ENCODE assay signal across 9 cellular contexts in genomic region chr10:22620140-22620857, GRCh38.
DNase-seq lines count a peak whose midpoint lies in the region; ATAC-seq, FAIRE-seq and TF ChIP-seq lines count a peak whose summit lies in the region.
"Had no signal": no experiment of that assay in that cellular context is flagged by ENCODE, and none has a peak within 500 bp of the region (broad histone marks: within the 10 kb centered on the region; RNA-seq: fewer than 3 reads in every experiment).

No MANE protein-coding gene starts in this region.

- intact Hi-C loops in GM12878 (cut with micrococcal nuclease; ENCODE audit: unreplicated experiment) (no loop called here), thyroid gland (cut with DNase I) (no loop called here)

- no peak overlapping the region for H3K4me3 ChIP-seq in A549
- no peak overlapping the region for H3K4me3 ChIP-seq in HFF-Myc (replicated peaks; ENCODE audit: low read depth, low read length)
- H3K4me3 ChIP-seq in GM12878 = no peak overlapping the region
- no peak overlapping the region for H3K4me3 ChIP-seq in kidney epithelial cell (ENCODE audit: low read depth, low read length)
- no peak overlapping the region for H3K4me3 ChIP-seq in thyroid gland (replicated peaks in 1 of 3)

- peak overlapping the region; percentile 55 to 74 for H3K27ac ChIP-seq in A549
- no peak overlapping the region; the same call in 1 of the 2 replicates for H3K27ac ChIP-seq in GM12878 (ENCODE audit: control insufficient read depth, insufficient read depth)
- H3K27ac ChIP-seq in thyroid gland = peak overlapping the region in 2 of 3 donors; percentile 45 to 57

- in situ Hi-C loops in GM12878 (cut with MboI) = no loop called here

- CTCF ChIA-PET in A549 (lab: Yijun Ruan, JAX) = interaction anchor here (0.9 to 2.0 kb wide), 7 partner anchors 10 to 367 kb away, joined by 3 to 5 read pairs (median 3); no protein-coding TSS in a partner anchor
- CTCF ChIA-PET in GM12878 (lab: Yijun Ruan, JAX) = interaction anchor here (0.7 to 4.8 kb wide), 4 partner anchors 9 to 21 kb away, joined by 3 to 28 read pairs (median 4); no protein-coding TSS in a partner anchor

- TF ChIP-seq POLR2A in A549 (IDR thresholded peaks at IDR 0.05; ENCODE audit: low read length) (no peak), GM12878 (IDR thresholded peaks at IDR 0.05; ENCODE audit: low read depth, low read length) (no peak), thyroid gland (IDR thresholded peaks at IDR 0.05) (no peak)

- SMC1A ChIA-PET in GM12878 (lab: Charles Lee; ENCODE audit: uncharacterized antibody, unreplicated experiment) = interaction anchor here (1.0 to 14.3 kb wide), 19 partner anchors 9 to 90 kb away, joined by 3 to 139 read pairs (median 5); no protein-coding TSS in a partner anchor

- TF ChIP-seq RAD21 in A549 (conservative IDR thresholded peaks at IDR 0.05 in 1 of 2, IDR thresholded peaks at IDR 0.05 in 1 of 2) = no peak; a peak in 1 of 5 replicates
- no peak for TF ChIP-seq RAD21 in GM12878 (IDR thresholded peaks at IDR 0.05; ENCODE audit: insufficient read depth, low read depth, low read length)

- H4K20me1 ChIP-seq in GM12878 (ENCODE audit: control insufficient read depth, insufficient read depth) = no peaks in the 10 kb centered on the region

- TF ChIP-seq EP300 in A549 (IDR thresholded peaks at IDR 0.05) (peak; percentile 43 to 72; a peak in 2 of 5 replicates), GM12878 (IDR thresholded peaks at IDR 0.05; ENCODE audit: borderline replicate concordance in 1 of 2, control insufficient read depth in 1 of 2, low read depth in 2 of 2, low read length in 2 of 2) (no peak)

- BruUV-seq in GM12878 (replicated peaks; lab: Mats Ljungman, UMichigan) = no TSS peak

- H3K4me2 ChIP-seq in A549 = peak overlapping the region; percentile 62
- no peak overlapping the region for H3K4me2 ChIP-seq in GM12878 (ENCODE audit: control insufficient read depth, insufficient read depth)

- 4% methylated on average over 8 of the region's 8 CpGs for WGBS in A549 (ENCODE audit: missing lambda C conversion rate)
- WGBS in GM12878 (ENCODE audit: insufficient coverage, insufficient replicate concordance, low lambda C conversion rate, missing lambda C conversion rate) = 51% methylated on average over 8 of the region's 8 CpGs
- 62% methylated on average over 8 of the region's 8 CpGs for WGBS in thyroid gland, 2 donors

- RAD21 ChIA-PET in GM12878 (lab: Charles Lee; ENCODE audit: unreplicated experiment) = interaction anchor here (0.5 to 6.2 kb wide), 9 partner anchors 10 to 92 kb away, joined by 3 to 53 read pairs (median 3); no protein-coding TSS in a partner anchor

- H3K27me3 ChIP-seq in GM12878 (replicated peaks in 1 of 2; ENCODE audit: control insufficient read depth in 2 of 2, insufficient read depth in 2 of 2, low read length in 1 of 2) (no peaks in the 10 kb centered on the region), kidney epithelial cell (ENCODE audit: control insufficient read depth, insufficient read depth, low read length) (no peaks in the 10 kb centered on the region), thyroid gland (no peaks in the 10 kb centered on the region)

- H3K36me3 ChIP-seq in GM12878 (ENCODE audit: control insufficient read depth in 2 of 2, insufficient read depth in 2 of 2, low read length in 1 of 2) = peaks cover 0 to 3% of the 10 kb centered on the region in 2 experiments; a peak in 1 of 4 replicates
- no peaks in the 10 kb centered on the region for H3K36me3 ChIP-seq in kidney epithelial cell (ENCODE audit: control insufficient read depth, insufficient read depth, low read length)
- no peaks in the 10 kb centered on the region for H3K36me3 ChIP-seq in thyroid gland

- H3K4me1 ChIP-seq in A549 (peaks cover 86% of the 10 kb centered on the region), GM12878 (ENCODE audit: control insufficient read depth, insufficient read depth, low read length) (peaks cover 37% of the 10 kb centered on the region), thyroid gland (peaks cover 26 to 61% of the 10 kb centered on the region in 2 donors)

- H3K9me3 ChIP-seq in A549 (no peaks in the 10 kb centered on the region), GM12878 (replicated peaks; ENCODE audit: control insufficient read depth, insufficient read depth, low read length) (no peaks in the 10 kb centered on the region), thyroid gland (no peaks in the 10 kb centered on the region)

- peaks cover 98% of the 10 kb centered on the region for H3K79me2 ChIP-seq in GM12878 (ENCODE audit: control insufficient read depth, insufficient read depth, low read length)

- POLR2A ChIA-PET in A549 (lab: Yijun Ruan, JAX) (interaction anchor here (1.1 kb wide), 1 partner anchor 63 kb away, joined by 3 read pairs; no protein-coding TSS in a partner anchor), GM12878 (lab: Charles Lee) (interaction anchor here (0.7 to 10.6 kb wide), 4 partner anchors 10 to 57 kb away, joined by 3 to 82 read pairs (median 4); no protein-coding TSS in a partner anchor)

- no peak overlapping the region for H2AFZ ChIP-seq in GM12878 (ENCODE audit: control insufficient read depth, low read depth, low read length)

- TF ChIP-seq CTCF in A549 (IDR thresholded peaks at IDR 0.05) = no peak
- no peak for TF ChIP-seq CTCF in HFF-Myc (IDR thresholded peaks at IDR 0.05; ENCODE audit: low read depth, low read length, missing control alignments)
- no peak for TF ChIP-seq CTCF in GM12878 (IDR thresholded peaks at IDR 0.05 in 2 of 3, conservative IDR thresholded peaks at IDR 0.05 in 1 of 3; ENCODE audit: control insufficient read depth in 2 of 3, extremely low read depth in 1 of 3, insufficient read depth in 1 of 3, low read depth in 3 of 3, low read length in 3 of 3)
- TF ChIP-seq CTCF in kidney epithelial cell (IDR thresholded peaks at IDR 0.05; ENCODE audit: insufficient read depth, low read length, poor library complexity, severe bottlenecking) = no peak
- no peak for TF ChIP-seq CTCF in thyroid gland (IDR thresholded peaks at IDR 0.05)

- FAIRE-seq in A549 (lab: Jason Lieb, UNC) = no peak
- FAIRE-seq in GM12878 (lab: Jason Lieb, UNC) = no peak
- FAIRE-seq: colon had no signal

- peak; percentile 91 to 95 for ATAC-seq in A549
- peak; percentile 13; the same call in 2 of the 3 replicates for ATAC-seq in GM12878

- H3K9ac ChIP-seq in GM12878 (ENCODE audit: control insufficient read depth, insufficient read depth, low read length) = no peak overlapping the region

- DNase-seq in A549 (ENCODE audit: low read depth in 1 of 2, low spot score in 1 of 2) = peak; percentile 86 to 90
- peak; percentile 73 for DNase-seq in HFF-Myc (ENCODE audit: extremely low read depth, low read depth)
- DNase-seq in GM12878 (ENCODE audit: low read depth, low spot score) = no peak
- peak; percentile 65 for DNase-seq in kidney epithelial cell (ENCODE audit: low read depth)
- peak; percentile 66 to 69 for DNase-seq in thyroid gland
- no peak for DNase-seq in stimulated activated naive CD4-positive, alpha-beta T cell treated with Interleukin-2 at 50 U/mL for 16 hours (lab: John Stamatoyannopoulos, UW)
- DNase-seq in epidermal melanocyte (ENCODE audit: insufficient read length, low spot score) = no peak
- DNase-seq in RPMI8226 = no peak

TF ChIP-seq in A549, 52 proteins besides CTCF, POLR2A, EP300 and RAD21 (continues in another document):
- TF ChIP-seq KDM5A (IDR thresholded peaks at IDR 0.05) (no peak), JUNB (IDR thresholded peaks at IDR 0.05) (peak; percentile 77), SMC3 (IDR thresholded peaks at IDR 0.05) (no peak), RCOR1 (IDR thresholded peaks at IDR 0.05; ENCODE audit: low read depth, low read length) (no peak), CHD4 (IDR thresholded peaks at IDR 0.05; ENCODE audit: borderline replicate concordance) (no peak), PHF8 (IDR thresholded peaks at IDR 0.05; ENCODE audit: borderline replicate concordance, low read depth) (no peak), MAFK (IDR thresholded peaks at IDR 0.05; ENCODE audit: partially characterized antibody) (peak; percentile 39), MYC (IDR thresholded peaks at IDR 0.05; ENCODE audit: borderline replicate concordance, low read length) (no peak), HES2 (IDR thresholded peaks at IDR 0.05) (no peak), NR3C1 (IDR thresholded peaks at IDR 0.05) (no peak), ESRRA (IDR thresholded peaks at IDR 0.05; ENCODE audit: borderline replicate concordance, low read length) (no peak), ZNF302 (CRISPR knock-in tag; IDR thresholded peaks at IDR 0.05) (no peak), JUN (IDR thresholded peaks at IDR 0.05) (peak; percentile 43 to 67; a peak in 2 of 5 replicates), CEBPB (IDR thresholded peaks at IDR 0.05) (peak in 1 of 2 experiments; percentile 8; a peak in 1 of 4 replicates)

TF ChIP-seq in GM12878, 131 proteins besides CTCF, POLR2A, EP300 and RAD21 (continues in another document):
- TF ChIP-seq, protein P1, sequence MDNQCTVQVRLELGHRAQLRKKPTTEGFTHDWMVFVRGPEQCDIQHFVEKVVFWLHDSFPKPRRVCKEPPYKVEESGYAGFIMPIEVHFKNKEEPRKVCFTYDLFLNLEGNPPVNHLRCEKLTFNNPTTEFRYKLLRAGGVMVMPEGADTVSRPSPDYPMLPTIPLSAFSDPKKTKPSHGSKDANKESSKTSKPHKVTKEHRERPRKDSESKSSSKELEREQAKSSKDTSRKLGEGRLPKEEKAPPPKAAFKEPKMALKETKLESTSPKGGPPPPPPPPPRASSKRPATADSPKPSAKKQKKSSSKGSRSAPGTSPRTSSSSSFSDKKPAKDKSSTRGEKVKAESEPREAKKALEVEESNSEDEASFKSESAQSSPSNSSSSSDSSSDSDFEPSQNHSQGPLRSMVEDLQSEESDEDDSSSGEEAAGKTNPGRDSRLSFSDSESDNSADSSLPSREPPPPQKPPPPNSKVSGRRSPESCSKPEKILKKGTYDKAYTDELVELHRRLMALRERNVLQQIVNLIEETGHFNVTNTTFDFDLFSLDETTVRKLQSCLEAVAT (IDR thresholded peaks at IDR 0.05) = no peak

Comparison
In these comparisons a context has a peak if more than half of its experiments do, and no peak if none do; other contexts are left out.
1. DNase-seq: peak in A549 (2 of 2), HFF-Myc (single experiment), kidney epithelial cell (single experiment) and thyroid gland (2 of 2); none in GM12878 (single experiment), stimulated activated naive CD4-positive, alpha-beta T cell treated with Interleukin-2 at 50 U/mL for 16 hours (single experiment), epidermal melanocyte (single experiment) and RPMI8226 (single experiment).
2. Of the 24 proteins assayed by ChIP-seq in both GM12878 and A549: peak only in GM12878: none; only in A549: EP300, JUNB, MAX and PBX3; in both: none; in neither: 19; mixed calls (peak in some experiments, not most) for 1.